In the genomic region with DNA sequence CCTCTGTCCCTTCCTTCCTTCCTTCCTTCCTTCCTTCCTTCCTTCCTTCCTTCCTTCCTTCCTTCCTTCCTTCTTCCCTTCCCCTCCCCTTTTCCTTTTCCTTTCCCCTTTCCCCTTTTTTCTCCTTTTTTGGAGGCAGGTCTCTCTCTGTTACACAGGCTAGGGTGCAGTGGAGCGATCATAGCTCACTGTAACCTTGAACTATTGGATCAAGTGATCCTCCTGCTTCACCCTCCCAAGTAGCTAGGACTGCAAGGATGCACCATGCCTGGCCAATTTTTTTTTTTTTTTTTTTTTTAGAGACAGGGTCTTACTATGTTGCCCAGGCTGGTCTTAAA, we compare ENCODE assay signal across 1 cellular context.
TF ChIP-seq lines count a peak whose summit lies in the region.

No MANE protein-coding gene starts in this region.

TF ChIP-seq in HepG2, 621 proteins besides CTCF, POLR2A, EP300 and RAD21:
- peak; percentile 48 for TF ChIP-seq HNRNPK (IDR thresholded peaks at IDR 0.05; ENCODE audit: low read depth, low read length, poor library complexity, severe bottlenecking)
